Comparison of ENCODE assay signal across 8 cellular contexts in genomic region chr5:10856646-10857332, GRCh38.
DNase-seq lines count a peak whose midpoint lies in the region; ATAC-seq, FAIRE-seq and TF ChIP-seq lines count a peak whose summit lies in the region.

No MANE protein-coding gene starts in this region.

- H3K9me3 ChIP-seq in OCI-LY7 (ENCODE audit: low read length): no peaks in the 10 kb centered on the region
- H3K9me3 ChIP-seq in kidney (ENCODE audit: control insufficient read depth in 1 of 2, low read length in 2 of 2): no peaks in the 10 kb centered on the region

- H4K20me1 ChIP-seq in OCI-LY7 (ENCODE audit: insufficient read depth, low read length): no peaks in the 10 kb centered on the region

- ATAC-seq in GM18511 (IDR thresholded peaks at IDR 0.05; ENCODE audit: unreplicated experiment): no peak

- no peak overlapping the region for H3K4me3 ChIP-seq in OCI-LY7 (ENCODE audit: low read depth, low read length, poor library complexity, severe bottlenecking)
- H3K4me3 ChIP-seq in brain microvascular endothelial cell (ENCODE audit: low read depth, low read length): no peak overlapping the region
- no peak overlapping the region for H3K4me3 ChIP-seq in kidney (ENCODE audit: low read length in 2 of 2)

- POLR2A ChIA-PET in OCI-LY7 (lab: Charles Lee): no interaction called here

- H3K36me3 ChIP-seq in OCI-LY7 (ENCODE audit: insufficient read depth, low read length) (no peaks in the 10 kb centered on the region), brain microvascular endothelial cell (replicated peaks) (no peaks in the 10 kb centered on the region), kidney (ENCODE audit: control insufficient read depth in 1 of 2, insufficient read depth in 2 of 2, low read length in 2 of 2) (no peaks in the 10 kb centered on the region)

- no peak overlapping the region for H2AFZ ChIP-seq in OCI-LY7 (ENCODE audit: low read length)

- H3K27ac ChIP-seq in OCI-LY7 (ENCODE audit: low read depth, low read length, poor library complexity, severe bottlenecking) (no peak overlapping the region), brain microvascular endothelial cell (no peak overlapping the region), kidney (ENCODE audit: low read depth in 2 of 2, low read length in 2 of 2) (no peak overlapping the region)

- in situ Hi-C loops in brain microvascular endothelial cell (cut with HindIII; ENCODE audit: low pct_ligation_motif_present, low sequenced_read_pairs): no loop called here

- BruUV-seq in OCI-LY7 (replicated peaks; lab: Mats Ljungman, UMichigan): no TSS peak

- DNase-seq in AG08395 (ENCODE audit: low spot score) (peak; percentile 84), GM20000 (ENCODE audit: low spot score) (peak; percentile 20), OCI-LY7 (ENCODE audit: low spot score) (peak; percentile 24), brain microvascular endothelial cell (peak; percentile 73), kidney (peak; percentile 74), NCI-H2196 treated with DMSO at 0.1 percent for 48 hours (lab: John Stamatoyannopoulos, UW; ENCODE audit: unreplicated experiment) (no peak)
- DNase-seq in stimulated activated CD8-positive, alpha-beta memory T cell treated with anti-CD3 and anti-CD28 coated beads, Interleukin-4, amount 100 ng/mL, for 24 hours (ENCODE audit: low read depth): peak; percentile 4

- no peak for FAIRE-seq in kidney (lab: Jason Lieb, UNC)

- H3K9ac ChIP-seq in kidney (ENCODE audit: low read length in 2 of 2): no peak overlapping the region

- H3K9me2 ChIP-seq in OCI-LY7 (ENCODE audit: insufficient read depth, low read length): no peaks in the 10 kb centered on the region

- CTCF ChIA-PET in OCI-LY7 (lab: Charles Lee; ENCODE audit: unreplicated experiment): no interaction called here

- TF ChIP-seq CTCF in GM20000 (IDR thresholded peaks at IDR 0.05; ENCODE audit: extremely low read depth, missing control alignments) (peak; percentile 61), OCI-LY7 (conservative IDR thresholded peaks at IDR 0.05; ENCODE audit: low read length) (peak; percentile 86), brain microvascular endothelial cell (IDR thresholded peaks at IDR 0.05; ENCODE audit: low read depth, low read length, missing control alignments) (peak; percentile 99), kidney (IDR thresholded peaks at IDR 0.05; ENCODE audit: borderline replicate concordance, extremely low read depth, insufficient read depth) (peak; percentile 57)

- H3K4me2 ChIP-seq in OCI-LY7 (ENCODE audit: low read length): no peak overlapping the region

- intact Hi-C loops in OCI-LY7 (cut with micrococcal nuclease; ENCODE audit: unreplicated experiment): no loop called here
- intact Hi-C loops in kidney (cut with DNase I): no loop called here

- H3K79me2 ChIP-seq in OCI-LY7 (ENCODE audit: insufficient read depth, low read depth, low read length): no peaks in the 10 kb centered on the region

- no peaks in the 10 kb centered on the region for H3K27me3 ChIP-seq in brain microvascular endothelial cell (replicated peaks)

- H3K4me1 ChIP-seq in OCI-LY7 (ENCODE audit: insufficient read depth, low read length, poor library complexity, severe bottlenecking) (no peaks in the 10 kb centered on the region), kidney (ENCODE audit: control insufficient read depth in 1 of 2, insufficient read depth in 1 of 2, low read depth in 1 of 2, low read length in 2 of 2) (peaks cover 0 to 5% of the 10 kb centered on the region in 2 donors)
